In genomic region chr1:236395780-236396664, GRCh38 we compare ENCODE assay signal across 8 cellular contexts. TPM values are rescaled to one million over a fixed set of nuclear protein-coding genes. Genes with fewer than 3 reads are reported as not detected.
DNase-seq lines count a peak whose midpoint lies in the region; ATAC-seq, FAIRE-seq and TF ChIP-seq lines count a peak whose summit lies in the region.

No MANE protein-coding gene starts in this region.

- H3K9ac ChIP-seq in ES-I3 (ENCODE audit: low read depth, low read length): peak overlapping the region; percentile 96
- H3K9ac ChIP-seq in adipocyte (ENCODE audit: low read length): no peak overlapping the region
- no peak overlapping the region for H3K9ac ChIP-seq in HepG2 (ENCODE audit: insufficient read depth, low read depth, low read length)

- TF ChIP-seq CTCF in HepG2 (CRISPR knock-in tag; IDR thresholded peaks at IDR 0.05): no peak
- no peak for TF ChIP-seq CTCF in tibial nerve (IDR thresholded peaks at IDR 0.05)

- DNase-seq in adipocyte (ENCODE audit: low read depth): peak; percentile 58
- no peak for DNase-seq in HepG2 (ENCODE audit: low spot score)
- DNase-seq in tibial nerve (ENCODE audit: low spot score in 2 of 2): no peak
- no peak for DNase-seq in NCI-H187 (lab: John Stamatoyannopoulos, UW)
- no peak for DNase-seq in NCI-H510A treated with DMSO at 0.1 percent for 48 hours (lab: John Stamatoyannopoulos, UW)

- POLR2A ChIA-PET in HepG2 (lab: Yijun Ruan, JAX): no interaction called here

- H3K27me3 ChIP-seq in adipocyte (replicated peaks; ENCODE audit: control insufficient read depth, insufficient read depth, low read length): peaks cover 33% of the 10 kb centered on the region
- peaks cover 7 to 57% of the 10 kb centered on the region in 2 experiments for H3K27me3 ChIP-seq in HepG2 (ENCODE audit: control insufficient read depth in 1 of 2, insufficient read depth in 2 of 2, low read length in 2 of 2)
- H3K27me3 ChIP-seq in tibial nerve: peaks cover 0 to 37% of the 10 kb centered on the region in 2 donors

- no peak for TF ChIP-seq POLR2A in HepG2 (IDR thresholded peaks at IDR 0.05; ENCODE audit: insufficient read depth in 1 of 2, low read depth in 2 of 2, low read length in 2 of 2)
- no peak for TF ChIP-seq POLR2A in tibial nerve (IDR thresholded peaks at IDR 0.05)

- no TSS peak for BruUV-seq in HepG2 (replicated peaks; lab: Mats Ljungman, UMichigan)

- H3K4me1 ChIP-seq in ES-I3 (ENCODE audit: insufficient read depth, low read length) (peaks cover 4% of the 10 kb centered on the region; the same call in 1 of the 2 replicates), adipocyte (ENCODE audit: control insufficient read depth, insufficient read depth, low read length) (peaks cover 5% of the 10 kb centered on the region), HepG2 (ENCODE audit: insufficient read depth, low read length) (peaks cover 46% of the 10 kb centered on the region), tibial nerve (peaks cover 0 to 21% (median 6%) of the 10 kb centered on the region in 4 donors)

- no peak overlapping the region for H3K27ac ChIP-seq in HepG2 (ENCODE audit: extremely low read length, insufficient read depth, low read length)
- peak overlapping the region in 1 of 4 donors; percentile 1 for H3K27ac ChIP-seq in tibial nerve

- in situ Hi-C loops in HepG2 (cut with HindIII; ENCODE audit: extremely low pct_ligation_motif_present, low pct_unique_long_range_greater_than_20kb): no loop called here

- H3K36me3 ChIP-seq in ES-I3 (ENCODE audit: insufficient read depth, low read length) (no peaks in the 10 kb centered on the region), adipocyte (ENCODE audit: control insufficient read depth, insufficient read depth, low read length, severe bottlenecking) (no peaks in the 10 kb centered on the region), HepG2 (replicated peaks in 1 of 2; ENCODE audit: control insufficient read depth in 1 of 2, insufficient read depth in 2 of 2, low read length in 2 of 2) (no peaks in the 10 kb centered on the region), tibial nerve (no peaks in the 10 kb centered on the region)

- H2AFZ ChIP-seq in HepG2 (ENCODE audit: low read length): no peak overlapping the region

- intact Hi-C loops in HepG2 (cut with micrococcal nuclease; ENCODE audit: unreplicated experiment): loop anchor here (5.0 kb wide), 2 partner anchors 96 to 126 kb away; partner anchors contain the start of gene LGALS8

- H3K79me2 ChIP-seq in HepG2 (ENCODE audit: insufficient read depth, low read length): no peaks in the 10 kb centered on the region

- H3K4me2 ChIP-seq in HepG2 (ENCODE audit: low read depth, low read length): peak overlapping the region; percentile 73

- FAIRE-seq in HepG2 (lab: Jason Lieb, UNC): no peak

- CTCF ChIA-PET in HepG2 (lab: Yijun Ruan, JAX; ENCODE audit: low intra/inter-chr PET ratio, low total read pairs): no interaction called here

- TF ChIP-seq EP300 in HepG2 (IDR thresholded peaks at IDR 0.05; ENCODE audit: low read depth in 2 of 2, low read length in 2 of 2) (no peak), HepG2 (CRISPR knock-in tag; IDR thresholded peaks at IDR 0.05; ENCODE audit: borderline replicate concordance) (no peak), tibial nerve (IDR thresholded peaks at IDR 0.05) (no peak)

- no peaks in the 10 kb centered on the region for H4K20me1 ChIP-seq in HepG2 (ENCODE audit: insufficient read depth, low read length)

- H3K4me3 ChIP-seq in adipocyte (ENCODE audit: low read length) (peak overlapping the region; percentile 77), HepG2 (replicated peaks in 1 of 3; ENCODE audit: insufficient read depth in 1 of 3, low read depth in 2 of 3, low read length in 3 of 3) (peak overlapping the region; percentile 49 to 71 (median 70); a peak in 4 of 6 replicates), tibial nerve (peak overlapping the region; percentile 38 to 68 (median 52))

- no peaks in the 10 kb centered on the region for H3K9me3 ChIP-seq in ES-I3 (ENCODE audit: control insufficient read depth, insufficient read depth, low read length)
- H3K9me3 ChIP-seq in adipocyte (ENCODE audit: control insufficient read depth, low read length): no peaks in the 10 kb centered on the region
- H3K9me3 ChIP-seq in HepG2 (ENCODE audit: low read length): no peaks in the 10 kb centered on the region
- no peaks in the 10 kb centered on the region for H3K9me3 ChIP-seq in tibial nerve

- WGBS in HepG2 (ENCODE audit: low lambda C conversion rate): 10% methylated on average over 24 of the region's 44 CpGs
- WGBS in tibial nerve, 2 donors: 16 to 21% methylated on average over 30 to 37 of the region's 44 CpGs

- ATAC-seq in HG02798 (IDR thresholded peaks at IDR 0.05; ENCODE audit: poor library complexity, unreplicated experiment) (peak; percentile 13), HepG2 (no peak), HG03460 (IDR thresholded peaks at IDR 0.05; ENCODE audit: unreplicated experiment) (no peak)

- TF ChIP-seq RAD21 in HepG2 (CRISPR knock-in tag; IDR thresholded peaks at IDR 0.05): no peak

TF ChIP-seq in HepG2, 621 proteins besides CTCF, POLR2A, EP300 and RAD21:
- TF ChIP-seq EZH2 (conservative IDR thresholded peaks at IDR 0.05; ENCODE audit: low read depth, low read length): peak; percentile 49; the same call in 1 of the 2 replicates
- TF ChIP-seq ZBTB20 (CRISPR knock-in tag; IDR thresholded peaks at IDR 0.05; ENCODE audit: borderline replicate concordance, low read depth): no peak
- TF ChIP-seq CBX2 (IDR thresholded peaks at IDR 0.05; ENCODE audit: low read depth, low read length): peak; percentile 68
- TF ChIP-seq CBX2 (CRISPR knock-in tag; IDR thresholded peaks at IDR 0.05; ENCODE audit: low read depth): no peak
TF ChIP-seq in HepG2: peak in this region for 2.

RNA-seq across cellular contexts. Expression of gene EDARADD, which starts 1.9 kb away (rescaled TPM):
- not detected in 2 replicates for total RNA-seq in HepG2 (2016; rRNA removed; fragmentation: Illumina TruSeq; extraction: Trizol)
- total RNA-seq in HepG2 (2016; cell fraction: cytosol; rRNA removed; fragmentation: Illumina TruSeq; extraction: Trizol; ENCODE audit: low read depth): not detected in 2 replicates
- total RNA-seq in HepG2 (2016; cell fraction: insoluble cytoplasmic fraction; rRNA removed; fragmentation: Illumina TruSeq; extraction: Trizol): not detected in 2 replicates
- total RNA-seq in HepG2 (2016; cell fraction: membrane; rRNA removed; fragmentation: Illumina TruSeq; extraction: Trizol): not detected in 2 replicates
- total RNA-seq in HepG2 (2016; cell fraction: nucleus; rRNA removed; fragmentation: Illumina TruSeq; extraction: Trizol): not detected in 2 replicates
- polyA plus RNA-seq in HepG2 (2011; rRNA removed): 0.03 TPM in 1 of 2 replicates, not detected in the other
- 0.03 and 0.04 TPM in 2 replicates for polyA plus RNA-seq in HepG2 (2011; cell fraction: cytosol; rRNA removed)
- not detected in 2 replicates for polyA plus RNA-seq in HepG2 (2011; cell fraction: nucleus; rRNA removed)
- polyA plus RNA-seq in HepG2 (2012): 0.19 and 0.62 TPM in 2 replicates
- not detected in 2 replicates for polyA plus RNA-seq in HepG2 (2016; cell fraction: cytosol; fragmentation: Illumina TruSeq; extraction: Trizol; ENCODE audit: low read depth)
- polyA plus RNA-seq in HepG2 (2016; cell fraction: insoluble cytoplasmic fraction; fragmentation: Illumina TruSeq; extraction: Trizol; ENCODE audit: low read depth): 0.20 TPM in 1 of 2 replicates, not detected in the other
- not detected in 2 replicates for polyA plus RNA-seq in HepG2 (2016; cell fraction: membrane; fragmentation: Illumina TruSeq; extraction: Trizol; ENCODE audit: low read depth)
- not detected in 2 replicates for polyA plus RNA-seq in HepG2 (2016; cell fraction: nucleus; fragmentation: Illumina TruSeq; extraction: Trizol; ENCODE audit: insufficient read depth, low read depth)
- 0.16 TPM in 1 of 2 replicates, not detected in the other for polyA minus RNA-seq in HepG2 (2011; rRNA and poly(A)+ RNA removed; ENCODE audit: low replicate concordance)
- polyA minus RNA-seq in HepG2 (2011; cell fraction: cytosol; rRNA and poly(A)+ RNA removed): not detected in 2 replicates
- polyA minus RNA-seq in HepG2 (2011; cell fraction: nucleus; rRNA and poly(A)+ RNA removed): not detected in 2 replicates
- total RNA-seq in tibial nerve: 1 to 10 TPM in 1 of 4 donors, under 1 TPM in 3; 0.42 to 1.2 (median 0.82) TPM
